ENCODE assay signal across 1 cellular context in the genomic region with DNA sequence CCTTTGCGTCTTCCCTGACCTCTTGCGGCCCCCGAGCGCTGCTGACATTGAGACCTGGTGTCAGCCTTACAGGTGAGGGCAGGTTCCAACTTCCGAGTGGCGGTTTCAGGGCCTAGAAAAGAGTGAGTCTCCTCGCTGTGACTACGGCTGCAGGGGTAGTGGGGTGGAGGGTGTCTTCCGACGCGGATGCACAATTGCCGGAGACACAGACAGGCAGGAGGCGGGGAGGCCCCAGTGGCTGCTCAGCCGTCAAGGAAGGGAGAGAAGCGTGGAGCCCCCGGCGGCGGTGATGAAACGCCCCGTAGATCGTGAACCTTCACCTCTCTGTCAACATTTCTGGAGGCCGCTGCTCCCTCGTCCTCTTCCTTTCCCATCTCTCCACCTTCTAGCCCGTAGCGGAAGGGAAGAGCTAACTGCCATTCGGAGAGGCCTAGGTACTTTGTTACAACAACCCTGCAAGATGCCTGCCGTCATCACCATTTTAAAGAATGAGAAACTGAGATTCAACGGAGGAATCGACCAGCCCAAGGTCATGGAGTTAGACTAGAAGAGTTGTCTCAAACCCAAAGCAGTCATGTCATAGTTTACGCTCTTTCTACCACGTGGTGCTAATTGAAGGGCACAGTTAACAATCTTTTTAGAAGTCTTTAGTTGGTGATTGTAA.
TF ChIP-seq lines count a peak whose summit lies in the region.

No MANE protein-coding gene starts in this region.

TF ChIP-seq in HepG2, 621 proteins besides CTCF, POLR2A, EP300 and RAD21 (continued from another document):
- TF ChIP-seq, protein P1, sequence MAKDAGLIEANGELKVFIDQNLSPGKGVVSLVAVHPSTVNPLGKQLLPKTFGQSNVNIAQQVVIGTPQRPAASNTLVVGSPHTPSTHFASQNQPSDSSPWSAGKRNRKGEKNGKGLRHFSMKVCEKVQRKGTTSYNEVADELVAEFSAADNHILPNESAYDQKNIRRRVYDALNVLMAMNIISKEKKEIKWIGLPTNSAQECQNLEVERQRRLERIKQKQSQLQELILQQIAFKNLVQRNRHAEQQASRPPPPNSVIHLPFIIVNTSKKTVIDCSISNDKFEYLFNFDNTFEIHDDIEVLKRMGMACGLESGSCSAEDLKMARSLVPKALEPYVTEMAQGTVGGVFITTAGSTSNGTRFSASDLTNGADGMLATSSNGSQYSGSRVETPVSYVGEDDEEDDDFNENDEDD (CRISPR knock-in tag; IDR thresholded peaks at IDR 0.05; ENCODE audit: borderline replicate concordance), result peak; percentile 52; the same call in 1 of the 2 replicates
- TF ChIP-seq ZNF552 (CRISPR knock-in tag; IDR thresholded peaks at IDR 0.05; ENCODE audit: borderline replicate concordance) (0 out of 2 replicates have a peak, but pooled peaks have one; percentile 56), HDAC2 (CRISPR knock-in tag; IDR thresholded peaks at IDR 0.05) (peak; percentile 67; the same call in 1 of the 2 replicates), ARNT2 (CRISPR knock-in tag; IDR thresholded peaks at IDR 0.05; ENCODE audit: low read depth) (0 out of 2 replicates have a peak, but pooled peaks have one; percentile 18), KDM4B (CRISPR knock-in tag; IDR thresholded peaks at IDR 0.05) (peak; percentile 59; the same call in 1 of the 2 replicates), YEATS2 (CRISPR knock-in tag; IDR thresholded peaks at IDR 0.05; ENCODE audit: borderline replicate concordance) (no peak), CEBPG (CRISPR knock-in tag; IDR thresholded peaks at IDR 0.05) (peak; percentile 89), GPN1 (CRISPR knock-in tag; IDR thresholded peaks at IDR 0.05; ENCODE audit: borderline replicate concordance) (peak; percentile 68; the same call in 1 of the 2 replicates), ZNF841 (CRISPR knock-in tag; IDR thresholded peaks at IDR 0.05; ENCODE audit: borderline replicate concordance) (no peak), FOSL1 (CRISPR knock-in tag; IDR thresholded peaks at IDR 0.05; ENCODE audit: borderline replicate concordance) (no peak), HDAC1 (CRISPR knock-in tag; IDR thresholded peaks at IDR 0.05) (peak; percentile 78; the same call in 1 of the 2 replicates), RXRB (CRISPR knock-in tag; IDR thresholded peaks at IDR 0.05; ENCODE audit: borderline replicate concordance) (peak; percentile 60; the same call in 1 of the 2 replicates), ZNF614 (CRISPR knock-in tag; IDR thresholded peaks at IDR 0.05; ENCODE audit: borderline replicate concordance) (peak; percentile 50; the same call in 1 of the 2 replicates), ZNF609 (CRISPR knock-in tag; IDR thresholded peaks at IDR 0.05; ENCODE audit: borderline replicate concordance) (peak; percentile 55; the same call in 1 of the 2 replicates), YEATS4 (CRISPR knock-in tag; IDR thresholded peaks at IDR 0.05; ENCODE audit: borderline replicate concordance) (peak; percentile 63; the same call in 1 of the 2 replicates), POLR2G (IDR thresholded peaks at IDR 0.05; ENCODE audit: low read depth, low read length) (peak; percentile 25; the same call in 1 of the 2 replicates), ZFP36L2 (CRISPR knock-in tag; IDR thresholded peaks at IDR 0.05) (no peak), MYC (CRISPR knock-in tag; IDR thresholded peaks at IDR 0.05; ENCODE audit: borderline replicate concordance) (peak; percentile 78), ZNF703 (CRISPR knock-in tag; IDR thresholded peaks at IDR 0.05; ENCODE audit: borderline replicate concordance) (peak; percentile 69; the same call in 1 of the 2 replicates), ELF3 (CRISPR knock-in tag; IDR thresholded peaks at IDR 0.05) (peak; percentile 67), CREM (IDR thresholded peaks at IDR 0.05) (peak; percentile 36; the same call in 1 of the 2 replicates), CREM (CRISPR knock-in tag; IDR thresholded peaks at IDR 0.05) (no peak), ELF1 (CRISPR knock-in tag; IDR thresholded peaks at IDR 0.05) (peak; percentile 50), RBFOX2 (IDR thresholded peaks at IDR 0.05; ENCODE audit: low read depth, low read length) (peak; percentile 81), ZSCAN29 (CRISPR knock-in tag; conservative IDR thresholded peaks at IDR 0.05) (peak; percentile 93), BCL6 (CRISPR knock-in tag; IDR thresholded peaks at IDR 0.05) (no peak), ZNF672 (CRISPR knock-in tag; IDR thresholded peaks at IDR 0.05) (no peak), ETV6 (CRISPR knock-in tag; conservative IDR thresholded peaks at IDR 0.05) (no peak), RBM39 (IDR thresholded peaks at IDR 0.05; ENCODE audit: low read depth, low read length, poor library complexity, severe bottlenecking) (no peak), NBN (conservative IDR thresholded peaks at IDR 0.05) (no peak), ZNF160 (CRISPR knock-in tag; IDR thresholded peaks at IDR 0.05) (no peak), ZNF484 (CRISPR knock-in tag; IDR thresholded peaks at IDR 0.05; ENCODE audit: borderline replicate concordance, low read depth) (peak; percentile 7; the same call in 1 of the 2 replicates), ZNF329 (CRISPR knock-in tag; IDR thresholded peaks at IDR 0.05; ENCODE audit: low read depth) (peak; percentile 82; the same call in 1 of the 2 replicates), MAZ (IDR thresholded peaks at IDR 0.05; ENCODE audit: borderline replicate concordance, low read depth, low read length) (no peak), MAZ (CRISPR knock-in tag; IDR thresholded peaks at IDR 0.05; ENCODE audit: low read depth) (peak; percentile 73)
- TF ChIP-seq, protein P2, sequence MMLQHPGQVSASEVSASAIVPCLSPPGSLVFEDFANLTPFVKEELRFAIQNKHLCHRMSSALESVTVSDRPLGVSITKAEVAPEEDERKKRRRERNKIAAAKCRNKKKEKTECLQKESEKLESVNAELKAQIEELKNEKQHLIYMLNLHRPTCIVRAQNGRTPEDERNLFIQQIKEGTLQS (CRISPR knock-in tag; IDR thresholded peaks at IDR 0.05), result peak; percentile 88
- TF ChIP-seq, protein P3, sequence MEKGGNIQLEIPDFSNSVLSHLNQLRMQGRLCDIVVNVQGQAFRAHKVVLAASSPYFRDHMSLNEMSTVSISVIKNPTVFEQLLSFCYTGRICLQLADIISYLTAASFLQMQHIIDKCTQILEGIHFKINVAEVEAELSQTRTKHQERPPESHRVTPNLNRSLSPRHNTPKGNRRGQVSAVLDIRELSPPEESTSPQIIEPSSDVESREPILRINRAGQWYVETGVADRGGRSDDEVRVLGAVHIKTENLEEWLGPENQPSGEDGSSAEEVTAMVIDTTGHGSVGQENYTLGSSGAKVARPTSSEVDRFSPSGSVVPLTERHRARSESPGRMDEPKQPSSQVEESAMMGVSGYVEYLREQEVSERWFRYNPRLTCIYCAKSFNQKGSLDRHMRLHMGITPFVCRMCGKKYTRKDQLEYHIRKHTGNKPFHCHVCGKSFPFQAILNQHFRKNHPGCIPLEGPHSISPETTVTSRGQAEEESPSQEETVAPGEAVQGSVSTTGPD (CRISPR knock-in tag; IDR thresholded peaks at IDR 0.05), result peak; percentile 64; the same call in 1 of the 2 replicates
- TF ChIP-seq, protein P4, sequence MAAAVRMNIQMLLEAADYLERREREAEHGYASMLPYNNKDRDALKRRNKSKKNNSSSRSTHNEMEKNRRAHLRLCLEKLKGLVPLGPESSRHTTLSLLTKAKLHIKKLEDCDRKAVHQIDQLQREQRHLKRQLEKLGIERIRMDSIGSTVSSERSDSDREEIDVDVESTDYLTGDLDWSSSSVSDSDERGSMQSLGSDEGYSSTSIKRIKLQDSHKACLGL (CRISPR knock-in tag; IDR thresholded peaks at IDR 0.05), result peak; percentile 77
- TF ChIP-seq, protein P5, sequence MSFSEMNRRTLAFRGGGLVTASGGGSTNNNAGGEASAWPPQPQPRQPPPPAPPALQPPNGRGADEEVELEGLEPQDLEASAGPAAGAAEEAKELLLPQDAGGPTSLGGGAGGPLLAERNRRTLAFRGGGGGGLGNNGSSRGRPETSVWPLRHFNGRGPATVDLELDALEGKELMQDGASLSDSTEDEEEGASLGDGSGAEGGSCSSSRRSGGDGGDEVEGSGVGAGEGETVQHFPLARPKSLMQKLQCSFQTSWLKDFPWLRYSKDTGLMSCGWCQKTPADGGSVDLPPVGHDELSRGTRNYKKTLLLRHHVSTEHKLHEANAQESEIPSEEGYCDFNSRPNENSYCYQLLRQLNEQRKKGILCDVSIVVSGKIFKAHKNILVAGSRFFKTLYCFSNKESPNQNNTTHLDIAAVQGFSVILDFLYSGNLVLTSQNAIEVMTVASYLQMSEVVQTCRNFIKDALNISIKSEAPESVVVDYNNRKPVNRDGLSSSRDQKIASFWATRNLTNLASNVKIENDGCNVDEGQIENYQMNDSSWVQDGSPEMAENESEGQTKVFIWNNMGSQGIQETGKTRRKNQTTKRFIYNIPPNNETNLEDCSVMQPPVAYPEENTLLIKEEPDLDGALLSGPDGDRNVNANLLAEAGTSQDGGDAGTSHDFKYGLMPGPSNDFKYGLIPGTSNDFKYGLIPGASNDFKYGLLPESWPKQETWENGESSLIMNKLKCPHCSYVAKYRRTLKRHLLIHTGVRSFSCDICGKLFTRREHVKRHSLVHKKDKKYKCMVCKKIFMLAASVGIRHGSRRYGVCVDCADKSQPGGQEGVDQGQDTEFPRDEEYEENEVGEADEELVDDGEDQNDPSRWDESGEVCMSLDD (CRISPR knock-in tag; IDR thresholded peaks at IDR 0.05; ENCODE audit: borderline replicate concordance), result 0 out of 2 replicates have a peak, but pooled peaks have one; percentile 24
